3 cellular contexts compared by ENCODE assay signal in the genomic region with DNA sequence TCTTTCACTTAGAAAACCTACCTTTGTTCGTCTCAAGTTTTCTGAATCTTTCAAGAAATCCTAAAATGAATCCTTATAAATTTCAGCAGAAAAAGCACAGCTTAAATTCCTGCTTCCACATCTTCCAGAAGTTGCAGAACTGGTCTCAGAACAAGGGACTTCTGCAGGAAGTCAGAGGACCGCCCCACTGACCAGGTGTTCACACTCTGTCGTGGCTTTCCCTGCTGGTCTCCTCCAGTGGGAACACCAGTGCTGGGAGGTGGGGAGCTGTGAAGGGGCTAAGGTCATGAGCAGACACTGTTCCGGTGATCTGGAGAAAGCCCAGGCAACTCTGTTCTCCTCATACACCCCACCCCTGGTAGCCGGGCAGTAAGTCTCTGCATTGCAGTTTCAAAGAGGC.
TF ChIP-seq lines count a peak whose summit lies in the region.

No MANE protein-coding gene starts in this region.

TF ChIP-seq in liver, 16 proteins besides CTCF, POLR2A, EP300 and RAD21:
- TF ChIP-seq HNF4G (IDR thresholded peaks at IDR 0.05) (no peak), EGR1 (IDR thresholded peaks at IDR 0.05; ENCODE audit: low read depth in 2 of 2) (no peak)
- TF ChIP-seq, protein P1, sequence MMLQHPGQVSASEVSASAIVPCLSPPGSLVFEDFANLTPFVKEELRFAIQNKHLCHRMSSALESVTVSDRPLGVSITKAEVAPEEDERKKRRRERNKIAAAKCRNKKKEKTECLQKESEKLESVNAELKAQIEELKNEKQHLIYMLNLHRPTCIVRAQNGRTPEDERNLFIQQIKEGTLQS (IDR thresholded peaks at IDR 0.05): no peak

TF ChIP-seq in HepG2, 621 proteins besides CTCF, POLR2A, EP300 and RAD21:
- TF ChIP-seq RFX1 (IDR thresholded peaks at IDR 0.05) (no peak), ETV6 (CRISPR knock-in tag; conservative IDR thresholded peaks at IDR 0.05) (no peak), ZNF136 (CRISPR knock-in tag; IDR thresholded peaks at IDR 0.05; ENCODE audit: low read depth) (no peak), GATAD1 (CRISPR knock-in tag; IDR thresholded peaks at IDR 0.05) (no peak), TAF15 (IDR thresholded peaks at IDR 0.05; ENCODE audit: low read depth, low read length, poor library complexity, severe bottlenecking) (no peak), NFATC3 (CRISPR knock-in tag; IDR thresholded peaks at IDR 0.05) (no peak), NKX3-1 (CRISPR knock-in tag; IDR thresholded peaks at IDR 0.05) (no peak), ONECUT2 (CRISPR knock-in tag; IDR thresholded peaks at IDR 0.05) (no peak), ELF3 (CRISPR knock-in tag; IDR thresholded peaks at IDR 0.05) (no peak), ZNF225 (CRISPR knock-in tag; IDR thresholded peaks at IDR 0.05) (no peak), FOXJ3 (CRISPR knock-in tag; IDR thresholded peaks at IDR 0.05; ENCODE audit: borderline replicate concordance) (no peak), ZNF841 (CRISPR knock-in tag; IDR thresholded peaks at IDR 0.05; ENCODE audit: borderline replicate concordance) (no peak), ZNF607 (CRISPR knock-in tag; IDR thresholded peaks at IDR 0.05; ENCODE audit: borderline replicate concordance) (no peak), KDM2A (CRISPR knock-in tag; IDR thresholded peaks at IDR 0.05; ENCODE audit: borderline replicate concordance, low read depth) (no peak), KLF9 (CRISPR knock-in tag; IDR thresholded peaks at IDR 0.05; ENCODE audit: low read depth) (no peak), ZNF703 (CRISPR knock-in tag; IDR thresholded peaks at IDR 0.05; ENCODE audit: borderline replicate concordance) (no peak)
- TF ChIP-seq, protein P2, sequence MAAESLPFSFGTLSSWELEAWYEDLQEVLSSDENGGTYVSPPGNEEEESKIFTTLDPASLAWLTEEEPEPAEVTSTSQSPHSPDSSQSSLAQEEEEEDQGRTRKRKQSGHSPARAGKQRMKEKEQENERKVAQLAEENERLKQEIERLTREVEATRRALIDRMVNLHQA (CRISPR knock-in tag; IDR thresholded peaks at IDR 0.05): no peak
- TF ChIP-seq, protein P3, sequence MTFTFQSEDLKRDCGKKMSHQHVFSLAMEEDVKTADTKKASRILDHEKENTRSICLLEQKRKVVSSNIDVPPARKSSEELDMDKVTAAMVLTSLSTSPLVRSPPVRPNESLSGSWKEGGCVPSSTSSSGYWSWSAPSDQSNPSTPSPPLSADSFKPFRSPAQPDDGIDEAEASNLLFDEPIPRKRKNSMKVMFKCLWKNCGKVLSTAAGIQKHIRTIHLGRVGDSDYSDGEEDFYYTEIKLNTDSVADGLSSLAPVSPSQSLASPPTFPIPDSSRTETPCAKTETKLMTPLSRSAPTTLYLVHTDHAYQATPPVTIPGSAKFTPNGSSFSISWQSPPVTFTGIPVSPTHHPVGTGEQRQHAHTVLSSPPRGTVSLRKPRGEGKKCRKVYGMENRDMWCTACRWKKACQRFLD (CRISPR knock-in tag; IDR thresholded peaks at IDR 0.05; ENCODE audit: borderline replicate concordance): no peak
- TF ChIP-seq, protein P4, sequence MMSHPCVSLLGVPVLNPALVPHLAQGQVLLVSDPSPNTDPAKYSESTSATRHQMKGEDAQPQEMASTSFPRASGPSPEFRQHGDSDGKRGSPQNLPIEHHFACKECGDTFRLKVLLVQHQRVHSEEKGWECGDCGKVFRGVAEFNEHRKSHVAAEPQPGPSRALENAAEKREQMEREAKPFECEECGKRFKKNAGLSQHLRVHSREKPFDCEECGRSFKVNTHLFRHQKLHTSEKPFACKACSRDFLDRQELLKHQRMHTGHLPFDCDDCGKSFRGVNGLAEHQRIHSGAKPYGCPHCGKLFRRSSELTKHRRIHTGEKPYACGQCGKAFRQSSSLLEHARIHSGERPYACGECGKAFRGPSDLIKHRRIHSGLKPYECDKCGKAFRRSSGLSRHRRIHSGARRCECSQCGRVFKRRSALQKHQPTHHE (CRISPR knock-in tag; IDR thresholded peaks at IDR 0.05; ENCODE audit: borderline replicate concordance): no peak

TF ChIP-seq in SK-N-SH, 30 proteins besides CTCF, POLR2A, EP300 and RAD21:
- TF ChIP-seq, protein P5, sequence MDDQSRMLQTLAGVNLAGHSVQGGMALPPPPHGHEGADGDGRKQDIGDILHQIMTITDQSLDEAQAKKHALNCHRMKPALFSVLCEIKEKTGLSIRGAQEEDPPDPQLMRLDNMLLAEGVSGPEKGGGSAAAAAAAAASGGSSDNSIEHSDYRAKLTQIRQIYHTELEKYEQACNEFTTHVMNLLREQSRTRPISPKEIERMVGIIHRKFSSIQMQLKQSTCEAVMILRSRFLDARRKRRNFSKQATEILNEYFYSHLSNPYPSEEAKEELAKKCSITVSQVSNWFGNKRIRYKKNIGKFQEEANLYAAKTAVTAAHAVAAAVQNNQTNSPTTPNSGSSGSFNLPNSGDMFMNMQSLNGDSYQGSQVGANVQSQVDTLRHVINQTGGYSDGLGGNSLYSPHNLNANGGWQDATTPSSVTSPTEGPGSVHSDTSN (IDR thresholded peaks at IDR 0.05): no peak
- TF ChIP-seq CHD2 (IDR thresholded peaks at IDR 0.05; ENCODE audit: low read length, partially characterized antibody) (no peak), RXRA (IDR thresholded peaks at IDR 0.05; ENCODE audit: borderline replicate concordance, low read depth) (no peak), FOSL2 (IDR thresholded peaks at IDR 0.05; ENCODE audit: borderline replicate concordance, low read depth) (no peak), GABPA (IDR thresholded peaks at IDR 0.05; ENCODE audit: low read depth) (no peak), FOXJ3 (CRISPR knock-in tag; IDR thresholded peaks at IDR 0.05) (no peak)
- TF ChIP-seq, protein P6, sequence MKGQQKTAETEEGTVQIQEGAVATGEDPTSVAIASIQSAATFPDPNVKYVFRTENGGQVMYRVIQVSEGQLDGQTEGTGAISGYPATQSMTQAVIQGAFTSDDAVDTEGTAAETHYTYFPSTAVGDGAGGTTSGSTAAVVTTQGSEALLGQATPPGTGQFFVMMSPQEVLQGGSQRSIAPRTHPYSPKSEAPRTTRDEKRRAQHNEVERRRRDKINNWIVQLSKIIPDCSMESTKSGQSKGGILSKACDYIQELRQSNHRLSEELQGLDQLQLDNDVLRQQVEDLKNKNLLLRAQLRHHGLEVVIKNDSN (IDR thresholded peaks at IDR 0.05; ENCODE audit: borderline replicate concordance, low read depth): no peak
- TF ChIP-seq, protein P7, sequence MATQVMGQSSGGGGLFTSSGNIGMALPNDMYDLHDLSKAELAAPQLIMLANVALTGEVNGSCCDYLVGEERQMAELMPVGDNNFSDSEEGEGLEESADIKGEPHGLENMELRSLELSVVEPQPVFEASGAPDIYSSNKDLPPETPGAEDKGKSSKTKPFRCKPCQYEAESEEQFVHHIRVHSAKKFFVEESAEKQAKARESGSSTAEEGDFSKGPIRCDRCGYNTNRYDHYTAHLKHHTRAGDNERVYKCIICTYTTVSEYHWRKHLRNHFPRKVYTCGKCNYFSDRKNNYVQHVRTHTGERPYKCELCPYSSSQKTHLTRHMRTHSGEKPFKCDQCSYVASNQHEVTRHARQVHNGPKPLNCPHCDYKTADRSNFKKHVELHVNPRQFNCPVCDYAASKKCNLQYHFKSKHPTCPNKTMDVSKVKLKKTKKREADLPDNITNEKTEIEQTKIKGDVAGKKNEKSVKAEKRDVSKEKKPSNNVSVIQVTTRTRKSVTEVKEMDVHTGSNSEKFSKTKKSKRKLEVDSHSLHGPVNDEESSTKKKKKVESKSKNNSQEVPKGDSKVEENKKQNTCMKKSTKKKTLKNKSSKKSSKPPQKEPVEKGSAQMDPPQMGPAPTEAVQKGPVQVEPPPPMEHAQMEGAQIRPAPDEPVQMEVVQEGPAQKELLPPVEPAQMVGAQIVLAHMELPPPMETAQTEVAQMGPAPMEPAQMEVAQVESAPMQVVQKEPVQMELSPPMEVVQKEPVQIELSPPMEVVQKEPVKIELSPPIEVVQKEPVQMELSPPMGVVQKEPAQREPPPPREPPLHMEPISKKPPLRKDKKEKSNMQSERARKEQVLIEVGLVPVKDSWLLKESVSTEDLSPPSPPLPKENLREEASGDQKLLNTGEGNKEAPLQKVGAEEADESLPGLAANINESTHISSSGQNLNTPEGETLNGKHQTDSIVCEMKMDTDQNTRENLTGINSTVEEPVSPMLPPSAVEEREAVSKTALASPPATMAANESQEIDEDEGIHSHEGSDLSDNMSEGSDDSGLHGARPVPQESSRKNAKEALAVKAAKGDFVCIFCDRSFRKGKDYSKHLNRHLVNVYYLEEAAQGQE (IDR thresholded peaks at IDR 0.05; ENCODE audit: low read depth, low read length): no peak
